Comparison of ENCODE assay signal across 8 cellular contexts in genomic region chr1:158998781-158999161, GRCh38. TPM values are rescaled to one million over a fixed set of nuclear protein-coding genes. Genes with fewer than 3 reads are reported as not detected.
DNase-seq lines count a peak whose midpoint lies in the region; ATAC-seq, FAIRE-seq and TF ChIP-seq lines count a peak whose summit lies in the region.

No MANE protein-coding gene starts in this region.

- H3K9me3 Mint-ChIP-seq in chondrocyte (ENCODE audit: low read depth) = no peaks in the 10 kb centered on the region
- peaks cover 0 to 3% of the 10 kb centered on the region in 2 donors for H3K9me3 Mint-ChIP-seq in stimulated activated naive B cell treated with anti-CD40 and anti-IgM and Interleukin-4, amounts not matched to agents 10 μg/mL and 1 μg/mL and 100 μg/mL, for 72 hours

- peak; percentile 90 for FAIRE-seq in GM12892 (lab: Jason Lieb, UNC)

- no peak overlapping the region for H3K27ac Mint-ChIP-seq in chondrocyte (ENCODE audit: unreplicated experiment)
- no peak overlapping the region for H3K27ac Mint-ChIP-seq in stimulated activated naive B cell treated with anti-CD40 and anti-IgM and Interleukin-4, amounts not matched to agents 10 μg/mL and 1 μg/mL and 100 μg/mL, for 72 hours

- H3K36me3 Mint-ChIP-seq in chondrocyte (ENCODE audit: low read depth) = no peaks in the 10 kb centered on the region
- peaks cover 0 to 11% of the 10 kb centered on the region in 2 donors for H3K36me3 Mint-ChIP-seq in stimulated activated naive B cell treated with anti-CD40 and anti-IgM and Interleukin-4, amounts not matched to agents 10 μg/mL and 1 μg/mL and 100 μg/mL, for 72 hours

- DNase-seq in AML-193 (lab: John Stamatoyannopoulos, UW) (peak; percentile 53 to 65), GM12892 (ENCODE audit: insufficient read length) (peak; percentile 16), LoVo (ENCODE audit: low spot score) (peak; percentile 52), SK-MEL-5 (ENCODE audit: low read depth, low spot score) (peak; percentile 66), chondrocyte (ENCODE audit: low spot score) (no peak), kidney tubule cell (ENCODE audit: low spot score) (peak; percentile 63)
- peak; percentile 31 for DNase-seq in stimulated activated naive B cell treated with anti-CD40 and anti-IgM and Interleukin-4, amounts not matched to agents 10 μg/mL and 1 μg/mL and 100 μg/mL, for 72 hours

- H3K4me1 Mint-ChIP-seq in chondrocyte (ENCODE audit: low read depth) = peaks cover 23% of the 10 kb centered on the region
- peaks cover 6 to 12% of the 10 kb centered on the region in 2 donors for H3K4me1 Mint-ChIP-seq in stimulated activated naive B cell treated with anti-CD40 and anti-IgM and Interleukin-4, amounts not matched to agents 10 μg/mL and 1 μg/mL and 100 μg/mL, for 72 hours

- TF ChIP-seq CTCF in chondrocyte (IDR thresholded peaks at IDR 0.05) = peak; percentile 100

- H3K4me3 Mint-ChIP-seq in chondrocyte (ENCODE audit: unreplicated experiment) = peak overlapping the region; percentile 61
- peak overlapping the region in 1 of 2 donors; percentile 4 for H3K4me3 Mint-ChIP-seq in stimulated activated naive B cell treated with anti-CD40 and anti-IgM and Interleukin-4, amounts not matched to agents 10 μg/mL and 1 μg/mL and 100 μg/mL, for 72 hours

- TF ChIP-seq POLR2A in GM12892 (IDR thresholded peaks at IDR 0.05; ENCODE audit: low read depth, low read length) = no peak

- peak; percentile 46 for ATAC-seq in stimulated activated naive B cell treated with anti-CD40 and anti-IgM and Interleukin-4, amounts not matched to agents 10 μg/mL and 1 μg/mL and 100 μg/mL, for 72 hours (replicated peaks)
- no peak for ATAC-seq in HG02588 (IDR thresholded peaks at IDR 0.05; ENCODE audit: unreplicated experiment)

- H3K27me3 Mint-ChIP-seq in chondrocyte (ENCODE audit: low read depth) = no peaks in the 10 kb centered on the region
- no peaks in the 10 kb centered on the region for H3K27me3 Mint-ChIP-seq in stimulated activated naive B cell treated with anti-CD40 and anti-IgM and Interleukin-4, amounts not matched to agents 10 μg/mL and 1 μg/mL and 100 μg/mL, for 72 hours

- in situ Hi-C loops in SK-MEL-5 (cut with HindIII; ENCODE audit: low pct_unique_long_range_greater_than_20kb, low sequenced_read_pairs) = no loop called here

RNA-seq across cellular contexts. Expression of gene IFI16, which starts 10.9 kb away (rescaled TPM):
- polyA plus RNA-seq in GM12892 (2012; ENCODE audit: missing spikeins) = 184 TPM
- total RNA-seq in SK-MEL-5 (2014; rRNA removed; shearing (Covaris generic)) = 91.7 and 103 TPM in 2 replicates
- 219 and 247 TPM in 2 replicates for polyA plus RNA-seq in SK-MEL-5 (2015; cell fraction: cytosol; rRNA removed)
- polyA plus RNA-seq in SK-MEL-5 (2015; cell fraction: nucleus; rRNA removed) = 371 and 524 TPM in 2 replicates
- total RNA-seq in chondrocyte = 10.1 to 26.3 TPM (median 13.3 TPM) in 3 replicates
